23 cellular contexts compared by ENCODE assay signal in the genomic region with DNA sequence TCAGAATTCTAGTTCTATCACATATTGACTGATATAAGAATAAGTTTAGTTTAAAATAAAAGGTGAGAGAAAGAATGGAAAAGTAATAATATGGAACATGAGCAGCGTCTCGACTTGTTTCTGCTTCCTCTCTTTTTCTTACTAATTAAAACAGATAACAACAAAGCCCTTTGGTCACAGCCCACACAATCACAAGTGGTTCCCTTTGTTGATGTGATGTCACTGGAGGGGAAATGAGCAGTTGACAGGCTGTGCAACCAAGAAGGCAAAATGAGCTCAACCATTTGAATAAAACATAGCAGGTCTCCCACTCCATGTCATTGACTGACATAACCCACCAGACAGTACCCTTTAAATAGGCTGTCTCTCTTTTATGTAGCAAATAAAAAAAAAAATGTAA.
A peak's percentile ranks its signal among the peaks of the same experiment; 100 is the strongest.
DNase-seq lines count a peak whose midpoint lies in the region; ATAC-seq, FAIRE-seq and TF ChIP-seq lines count a peak whose summit lies in the region.
"Had no signal": no experiment of that assay in that cellular context is flagged by ENCODE, and none has a peak within 500 bp of the region (broad histone marks: within the 10 kb centered on the region; RNA-seq: fewer than 3 reads in every experiment).

No MANE protein-coding gene starts in this region.

- H3K9ac ChIP-seq in Loucy (ENCODE audit: low read depth, low read length, poor library complexity, severe bottlenecking) (peak overlapping the region; percentile 32), astrocyte (ENCODE audit: low read length) (no peak overlapping the region)

- H3K4me3 ChIP-seq in Loucy (ENCODE audit: low read length, poor library complexity, severe bottlenecking) (peak overlapping the region; percentile 26), astrocyte (ENCODE audit: insufficient read depth, low read depth, low read length) (no peak overlapping the region), hepatocyte (no peak overlapping the region), lower lobe of right lung (no peak overlapping the region)
- H3K4me3 ChIP-seq: SJCRH30 had no signal

- H3K9me3 ChIP-seq in Loucy (ENCODE audit: insufficient read depth, low read depth, low read length) (no peaks in the 10 kb centered on the region), astrocyte (ENCODE audit: insufficient read depth, low read depth, low read length) (no peaks in the 10 kb centered on the region), hepatocyte (ENCODE audit: low read depth) (no peaks in the 10 kb centered on the region), lower lobe of right lung (no peaks in the 10 kb centered on the region)
- H3K9me3 ChIP-seq: SJCRH30 had no signal

- H3K4me3 Mint-ChIP-seq in astrocyte (ENCODE audit: unreplicated experiment) = no peak overlapping the region
- H3K4me3 Mint-ChIP-seq: CD8-positive, alpha-beta memory T cell; H9 had no signal

- H4K20me1 ChIP-seq in Loucy (ENCODE audit: insufficient read depth, low read length, poor library complexity, severe bottlenecking) = no peaks in the 10 kb centered on the region
- H4K20me1 ChIP-seq in astrocyte (ENCODE audit: insufficient read depth, low read length) = no peaks in the 10 kb centered on the region
- H4K20me1 ChIP-seq in hepatocyte (ENCODE audit: insufficient read depth, poor library complexity, severe bottlenecking) = no peaks in the 10 kb centered on the region

- H3K79me2 ChIP-seq in Loucy (ENCODE audit: insufficient read depth, low read length) (no peaks in the 10 kb centered on the region), astrocyte (ENCODE audit: insufficient read depth, low read length) (no peaks in the 10 kb centered on the region), hepatocyte (no peaks in the 10 kb centered on the region)

- 73% methylated on average over 2 of the region's 2 CpGs for WGBS in hepatocyte (ENCODE audit: low lambda C conversion rate, missing lambda C conversion rate)

- FAIRE-seq in astrocyte (lab: Jason Lieb, UNC) = peak; percentile 23
- FAIRE-seq: GM12892 had no signal

- intact Hi-C loops in lower lobe of right lung (cut with DNase I) = no loop called here

- H3K9me2 ChIP-seq in Loucy (replicated peaks; ENCODE audit: low read depth, low read length) (no peaks in the 10 kb centered on the region), hepatocyte (replicated peaks; ENCODE audit: insufficient read depth) (no peaks in the 10 kb centered on the region)

- peak overlapping the region; percentile 68 for H3K4me2 ChIP-seq in Loucy (ENCODE audit: low read depth, low read length, poor library complexity, severe bottlenecking)
- H3K4me2 ChIP-seq in astrocyte (ENCODE audit: low read length) = no peak overlapping the region
- no peak overlapping the region for H3K4me2 ChIP-seq in hepatocyte

- no peak overlapping the region for H3K27ac ChIP-seq in astrocyte (ENCODE audit: low read depth, low read length)
- H3K27ac ChIP-seq in layer of hippocampus (ENCODE audit: low read depth, low read length) = peak overlapping the region; percentile 24
- no peak overlapping the region for H3K27ac ChIP-seq in hepatocyte
- no peak overlapping the region for H3K27ac ChIP-seq in lower lobe of right lung
- H3K27ac ChIP-seq: RWPE1, SJCRH30 had no signal

- H3K27me3 ChIP-seq in Loucy (ENCODE audit: insufficient read depth, low read length, poor library complexity, severe bottlenecking) = no peaks in the 10 kb centered on the region
- no peaks in the 10 kb centered on the region for H3K27me3 ChIP-seq in astrocyte (ENCODE audit: insufficient read depth, low read length)
- H3K27me3 ChIP-seq in layer of hippocampus (ENCODE audit: control insufficient read depth, insufficient read depth, low read length) = no peaks in the 10 kb centered on the region
- H3K27me3 ChIP-seq in hepatocyte = no peaks in the 10 kb centered on the region
- H3K27me3 ChIP-seq in lower lobe of right lung (ENCODE audit: low read depth) = no peaks in the 10 kb centered on the region
- H3K27me3 ChIP-seq: SJCRH30 had no signal

- H3K4me1 ChIP-seq in Loucy (ENCODE audit: insufficient read depth, low read length, poor library complexity, severe bottlenecking) = peaks cover 24% of the 10 kb centered on the region
- no peaks in the 10 kb centered on the region for H3K4me1 ChIP-seq in astrocyte (ENCODE audit: insufficient read depth, low read length)
- no peaks in the 10 kb centered on the region for H3K4me1 ChIP-seq in hepatocyte (ENCODE audit: insufficient read depth)
- H3K4me1 ChIP-seq in lower lobe of right lung = no peaks in the 10 kb centered on the region
- H3K4me1 ChIP-seq: SJCRH30 had no signal

- no peaks in the 10 kb centered on the region for H3K36me3 ChIP-seq in Loucy (ENCODE audit: insufficient read depth, low read length)
- no peaks in the 10 kb centered on the region for H3K36me3 ChIP-seq in astrocyte (ENCODE audit: insufficient read depth, low read length)
- H3K36me3 ChIP-seq in hepatocyte (replicated peaks; ENCODE audit: insufficient read depth, low read depth) = no peaks in the 10 kb centered on the region
- no peaks in the 10 kb centered on the region for H3K36me3 ChIP-seq in lower lobe of right lung
- H3K36me3 ChIP-seq: SJCRH30 had no signal

- no peaks in the 10 kb centered on the region for H3K4me1 Mint-ChIP-seq in astrocyte (ENCODE audit: low read depth, unreplicated experiment)
- H3K4me1 Mint-ChIP-seq: CD8-positive, alpha-beta memory T cell had no signal

- H2AFZ ChIP-seq in Loucy (ENCODE audit: low read length) (no peak overlapping the region), astrocyte (ENCODE audit: low read depth, low read length) (no peak overlapping the region), hepatocyte (no peak overlapping the region)

- DNase-seq in astrocyte (ENCODE audit: low read depth) (no peak), superior temporal gyrus (ENCODE audit: extremely low spot score) (peak; percentile 74), hepatocyte (ENCODE audit: low spot score) (no peak), lower lobe of right lung (no peak), DMS153 treated with DMSO at 0.1 percent for 48 hours (lab: John Stamatoyannopoulos, UW; ENCODE audit: unreplicated experiment) (no peak), activated gamma-delta T cell (lab: John Stamatoyannopoulos, UW) (no peak)
- DNase-seq: CD8-positive, alpha-beta memory T cell; GDM1; H9; IMR-90; Karpas-422; MM.1S; NCI-H1105; NCI-H1694; NCI-H2107; NCI-H345; NCI-H526 treated with DMSO at 0.1 percent for 48 hours; SW 1271 had no signal

- TF ChIP-seq CTCF in Loucy (conservative IDR thresholded peaks at IDR 0.05; ENCODE audit: low read length) = no peak
- TF ChIP-seq CTCF in astrocyte (IDR thresholded peaks at IDR 0.05; ENCODE audit: insufficient read depth, low read depth, low read length) = no peak
- TF ChIP-seq CTCF in hepatocyte (IDR thresholded peaks at IDR 0.05; ENCODE audit: poor library complexity) = no peak
- no peak for TF ChIP-seq CTCF in lower lobe of right lung (IDR thresholded peaks at IDR 0.05)

- no peaks in the 10 kb centered on the region for H3K27me3 Mint-ChIP-seq in astrocyte (ENCODE audit: low read depth, unreplicated experiment)
- H3K27me3 Mint-ChIP-seq: CD8-positive, alpha-beta memory T cell had no signal

- H3K27ac Mint-ChIP-seq in astrocyte (ENCODE audit: unreplicated experiment) = no peak overlapping the region
- H3K27ac Mint-ChIP-seq: CD8-positive, alpha-beta memory T cell; H9 had no signal

- H3F3A ChIP-seq in Loucy (ENCODE audit: low read depth) = no peaks in the 10 kb centered on the region

- H3K9me3 Mint-ChIP-seq in astrocyte (ENCODE audit: unreplicated experiment) = no peaks in the 10 kb centered on the region

- H3K36me3 Mint-ChIP-seq in astrocyte (ENCODE audit: low read depth, unreplicated experiment) = no peaks in the 10 kb centered on the region
- H3K36me3 Mint-ChIP-seq: CD8-positive, alpha-beta memory T cell had no signal

- ATAC-seq in lower lobe of right lung = no peak
